ENCODE assay signal across 21 cellular contexts in genomic region chr1:158118713-158119402, GRCh38.
DNase-seq lines count a peak whose midpoint lies in the region; ATAC-seq, FAIRE-seq and TF ChIP-seq lines count a peak whose summit lies in the region.
"Had no signal": no experiment of that assay in that cellular context is flagged by ENCODE, and none has a peak within 500 bp of the region (broad histone marks: within the 10 kb centered on the region; RNA-seq: fewer than 3 reads in every experiment).

No MANE protein-coding gene starts in this region.

- H3K9me3 Mint-ChIP-seq in endodermal cell, result no peaks in the 10 kb centered on the region
- H3K9me3 Mint-ChIP-seq in neural progenitor cell, result no peaks in the 10 kb centered on the region
- H3K9me3 Mint-ChIP-seq in stimulated activated naive CD8-positive, alpha-beta T cell treated with anti-CD3 and anti-CD28 coated beads, Interleukin-15, amount 100 ng/mL, for 72 hours, result no peaks in the 10 kb centered on the region
- H3K9me3 Mint-ChIP-seq: activated B cell treated with CpG ODN at 0.5 μM for 24 hours; CD4-positive, alpha-beta T cell; natural killer cell; T-helper 2 cell treated with Interferon-gamma antibody and Interleukin-4, amounts not matched to agents 5 μg/mL and 100 μg/mL, for 36 hours had no signal

- H3F3A ChIP-seq in neural progenitor cell (ENCODE audit: low read depth), result peaks cover 36% of the 10 kb centered on the region

- H3K27ac Mint-ChIP-seq in endodermal cell (no peak overlapping the region), neural progenitor cell (no peak overlapping the region)
- no peak overlapping the region for H3K27ac Mint-ChIP-seq in stimulated activated naive CD8-positive, alpha-beta T cell treated with anti-CD3 and anti-CD28 coated beads, Interleukin-15, amount 100 ng/mL, for 72 hours
- H3K27ac Mint-ChIP-seq: activated B cell treated with CpG ODN at 0.5 μM for 24 hours; CD4-positive, alpha-beta T cell; natural killer cell; progenitor cell of endocrine pancreas; T-helper 2 cell treated with Interferon-gamma antibody and Interleukin-4, amounts not matched to agents 5 μg/mL and 100 μg/mL, for 36 hours had no signal

- no peak overlapping the region for H3K9ac ChIP-seq in endodermal cell (ENCODE audit: extremely low read depth, low read length, poor library complexity, severe bottlenecking)
- H3K9ac ChIP-seq in neural progenitor cell, result no peak overlapping the region

- H4K20me1 ChIP-seq in neural progenitor cell (ENCODE audit: low read depth), result no peaks in the 10 kb centered on the region

- H3K36me3 Mint-ChIP-seq in endodermal cell (ENCODE audit: low read depth) (no peaks in the 10 kb centered on the region), neural progenitor cell (no peaks in the 10 kb centered on the region)
- H3K36me3 Mint-ChIP-seq: natural killer cell had no signal

- H3K27me3 Mint-ChIP-seq in endodermal cell (ENCODE audit: insufficient read depth) (peaks cover 20% of the 10 kb centered on the region), neural progenitor cell (ENCODE audit: insufficient read depth, low read depth) (peaks cover 22% of the 10 kb centered on the region)
- peaks cover 78% of the 10 kb centered on the region for H3K27me3 Mint-ChIP-seq in stimulated activated naive CD8-positive, alpha-beta T cell treated with anti-CD3 and anti-CD28 coated beads, Interleukin-15, amount 100 ng/mL, for 72 hours

- H3K4me3 ChIP-seq in endodermal cell (ENCODE audit: low read length) (no peak overlapping the region), neural progenitor cell (no peak overlapping the region), pancreas (no peak overlapping the region), coronary artery (no peak overlapping the region)
- H3K4me3 ChIP-seq: cardiac muscle cell had no signal

- peaks cover 2% of the 10 kb centered on the region for H3K4me1 ChIP-seq in endodermal cell (ENCODE audit: control insufficient read depth, insufficient read depth, low read length)
- H3K4me1 ChIP-seq in neural progenitor cell, result peaks cover 50% of the 10 kb centered on the region
- peaks cover 0 to 3% (median 0%) of the 10 kb centered on the region in 3 donors for H3K4me1 ChIP-seq in pancreas
- H3K4me1 ChIP-seq: uterus had no signal

- H3K4me1 Mint-ChIP-seq in endodermal cell (peaks cover 19% of the 10 kb centered on the region), neural progenitor cell (peaks cover 31% of the 10 kb centered on the region)
- peaks cover 14% of the 10 kb centered on the region for H3K4me1 Mint-ChIP-seq in stimulated activated naive CD8-positive, alpha-beta T cell treated with anti-CD3 and anti-CD28 coated beads, Interleukin-15, amount 100 ng/mL, for 72 hours

- H3K27me3 ChIP-seq in endodermal cell (ENCODE audit: control insufficient read depth, insufficient read depth, low read length, poor library complexity, severe bottlenecking) (peaks cover 16% of the 10 kb centered on the region), neural progenitor cell (peaks cover 8% of the 10 kb centered on the region), pancreas (peaks cover 0 to 3% (median 0%) of the 10 kb centered on the region in 4 donors)
- H3K27me3 ChIP-seq: uterus had no signal

- H3K9me3 ChIP-seq in endodermal cell (ENCODE audit: control insufficient read depth, low read length), result no peaks in the 10 kb centered on the region
- H3K9me3 ChIP-seq in neural progenitor cell (ENCODE audit: low read depth), result no peaks in the 10 kb centered on the region
- H3K9me3 ChIP-seq in pancreas, result no peaks in the 10 kb centered on the region
- H3K9me3 ChIP-seq: adrenal gland, uterus had no signal

- no peak for FAIRE-seq in pancreas (lab: Jason Lieb, UNC)

- DNase-seq in ELR (ENCODE audit: low read depth), result peak; percentile 42
- peak; percentile 23 for DNase-seq in M059J (ENCODE audit: low read depth)
- peak; percentile 44 for DNase-seq in endodermal cell
- no peak for DNase-seq in neural progenitor cell (ENCODE audit: low spot score)
- no peak for DNase-seq in pancreas
- no peak for DNase-seq in coronary artery (ENCODE audit: low spot score)
- DNase-seq in activated naive CD4-positive, alpha-beta T cell treated with Interleukin-2 at 50 U/mL for 16 hours, result no peak
- no peak for DNase-seq in stimulated activated naive CD8-positive, alpha-beta T cell treated with anti-CD3 and anti-CD28 coated beads, Interleukin-15, amount 100 ng/mL, for 72 hours
- DNase-seq: activated B cell treated with CpG ODN at 0.5 μM for 24 hours; activated CD4-positive, alpha-beta T cell treated with anti-CD3 and anti-CD28 coated beads, Interleukin-2, amount 50 U/mL, for 48 hours; adrenal gland; CD4-positive, alpha-beta T cell; Karpas-422; left colon; natural killer cell; NCI-H1092 treated with DMSO at 0.1 percent for 48 hours; NCI-H2029 treated with DMSO at 0.1 percent for 48 hours; uterus had no signal

- H3K4me2 ChIP-seq in neural progenitor cell, result peak overlapping the region; percentile 60

- H3K27ac ChIP-seq in endodermal cell (ENCODE audit: low read depth, low read length) (no peak overlapping the region), neural progenitor cell (no peak overlapping the region), pancreas (no peak overlapping the region), coronary artery (no peak overlapping the region)
- H3K27ac ChIP-seq: adrenal gland, cardiac muscle cell had no signal

- WGBS in endodermal cell (ENCODE audit: insufficient coverage in 1 of 2, insufficient read length in 1 of 2), 2 experiments, result 65 to 74% methylated on average over 2 to 8 of the region's 8 CpGs
- 72 to 74% methylated on average over 8 of the region's 8 CpGs for WGBS in pancreas, 2 donors

- intact Hi-C loops in pancreas (cut with DNase I), result loop anchor here in 1 of 3 donors (10.0 kb wide), 1 partner anchor 144 kb away; no protein-coding TSS in a partner anchor

- H3K4me3 Mint-ChIP-seq in endodermal cell (no peak overlapping the region), neural progenitor cell (peak overlapping the region; percentile 49)
- H3K4me3 Mint-ChIP-seq in stimulated activated naive CD8-positive, alpha-beta T cell treated with anti-CD3 and anti-CD28 coated beads, Interleukin-15, amount 100 ng/mL, for 72 hours, result no peak overlapping the region
- H3K4me3 Mint-ChIP-seq: natural killer cell had no signal

- H2AFZ ChIP-seq in neural progenitor cell (replicated peaks), result peak overlapping the region; percentile 58

- no peak for ATAC-seq in pancreas
- no peak for ATAC-seq in stimulated activated naive CD8-positive, alpha-beta T cell treated with anti-CD3 and anti-CD28 coated beads, Interleukin-15, amount 100 ng/mL, for 72 hours

- H3K79me2 ChIP-seq in neural progenitor cell (ENCODE audit: low read depth), result no peaks in the 10 kb centered on the region

- TF ChIP-seq CTCF in endodermal cell (conservative IDR thresholded peaks at IDR 0.05) (no peak), neural progenitor cell (IDR thresholded peaks at IDR 0.05) (no peak), pancreas (IDR thresholded peaks at IDR 0.05) (no peak), coronary artery (IDR thresholded peaks at IDR 0.05) (no peak)

- H3K36me3 ChIP-seq in endodermal cell (ENCODE audit: control insufficient read depth, insufficient read depth, low read length), result no peaks in the 10 kb centered on the region
- H3K36me3 ChIP-seq in neural progenitor cell, result no peaks in the 10 kb centered on the region
- H3K36me3 ChIP-seq in pancreas, result no peaks in the 10 kb centered on the region
- H3K36me3 ChIP-seq: adrenal gland, cardiac muscle cell, uterus had no signal

Comparison
In these comparisons a context has a peak if more than half of its experiments do, and no peak if none do; other contexts are left out.
1. DNase-seq: peak in ELR (single experiment), M059J (single experiment) and endodermal cell (single experiment); none in neural progenitor cell (single experiment), pancreas (0 of 6), coronary artery (single experiment), activated naive CD4-positive, alpha-beta T cell treated with Interleukin-2 at 50 U/mL for 16 hours (single experiment) and stimulated activated naive CD8-positive, alpha-beta T cell treated with anti-CD3 and anti-CD28 coated beads, Interleukin-15, amount 100 ng/mL, for 72 hours (0 of 2).